1 cellular context compared by ENCODE assay signal in the genomic region with DNA sequence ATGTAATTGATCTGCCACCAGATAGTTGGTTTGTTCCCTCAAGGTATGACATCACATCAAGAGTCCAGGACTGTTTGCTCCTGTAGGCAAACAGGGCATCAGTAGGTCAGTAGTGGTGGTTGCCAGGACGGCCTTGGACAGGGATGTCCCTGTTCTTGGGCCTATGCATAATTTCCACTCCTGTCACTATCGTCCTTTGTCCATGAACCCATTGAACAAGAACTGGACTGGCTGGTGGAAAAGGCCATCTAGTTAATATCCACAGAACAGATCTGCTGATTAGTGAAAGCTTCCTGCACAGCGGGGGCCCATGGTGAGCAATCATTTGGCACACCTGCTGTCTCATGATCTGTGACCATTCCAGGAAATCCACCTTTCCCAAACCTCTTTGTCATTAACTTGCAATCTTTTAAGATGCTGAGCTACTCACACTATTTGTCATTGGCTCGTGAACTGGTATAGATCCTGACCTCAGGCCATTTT.
TF ChIP-seq lines count a peak whose summit lies in the region.

No MANE protein-coding gene starts in this region.

TF ChIP-seq in HepG2, 621 proteins besides CTCF, POLR2A, EP300 and RAD21:
- TF ChIP-seq HCFC1 (IDR thresholded peaks at IDR 0.05; ENCODE audit: low read depth, low read length), result no peak
- no peak for TF ChIP-seq CREB1 (IDR thresholded peaks at IDR 0.05)
- TF ChIP-seq CREB1 (CRISPR knock-in tag; IDR thresholded peaks at IDR 0.05), result 0 out of 2 replicates have a peak, but pooled peaks have one; percentile 28
